17 cellular contexts compared by ENCODE assay signal in the genomic region with DNA sequence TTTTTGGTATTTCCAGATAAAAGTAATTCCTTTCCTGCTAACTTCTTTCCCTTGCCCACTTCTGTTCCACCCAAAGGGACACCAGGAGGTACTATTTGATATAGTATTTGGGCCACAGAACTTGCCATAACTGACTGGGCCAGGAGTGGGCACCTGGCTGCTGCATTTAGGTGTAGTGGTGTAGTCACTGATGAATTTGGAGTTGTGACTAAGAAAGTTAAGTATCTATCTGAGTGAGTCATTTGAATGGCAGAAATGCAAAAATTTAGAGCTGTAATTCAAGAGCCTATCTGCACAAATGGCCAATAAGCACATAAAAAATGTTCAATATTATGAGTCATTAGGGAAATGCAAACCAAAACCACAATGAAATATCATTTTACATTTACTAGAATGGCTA. TPM values are rescaled to one million over a fixed set of nuclear protein-coding genes. Genes with fewer than 3 reads are reported as not detected.
DNase-seq lines count a peak whose midpoint lies in the region; ATAC-seq, FAIRE-seq and TF ChIP-seq lines count a peak whose summit lies in the region.
"Had no signal": no experiment of that assay in that cellular context is flagged by ENCODE, and none has a peak within 500 bp of the region (broad histone marks: within the 10 kb centered on the region; RNA-seq: fewer than 3 reads in every experiment).

No MANE protein-coding gene starts in this region.

- POLR2A ChIA-PET in IMR-90 (lab: Charles Lee; ENCODE audit: unreplicated experiment): no interaction called here

- no peak overlapping the region for H2AK9ac ChIP-seq in IMR-90 (replicated peaks; ENCODE audit: low read depth, low read length, poor library complexity)

- H4K91ac ChIP-seq in IMR-90 (ENCODE audit: insufficient read depth, low read depth, low read length): no peak overlapping the region

- intact Hi-C loops in IMR-90 (cut with micrococcal nuclease): no loop called here
- intact Hi-C loops in spleen (cut with DNase I; ENCODE audit: low total_unique reads): no loop called here

- H3K27ac ChIP-seq in IMR-90 (ENCODE audit: insufficient read depth, low read length): no peak overlapping the region
- no peak overlapping the region for H3K27ac ChIP-seq in spleen
- H3K27ac ChIP-seq: parathyroid adenoma had no signal

- no peak overlapping the region for H2BK5ac ChIP-seq in IMR-90 (ENCODE audit: low read depth, low read length, poor library complexity, severe bottlenecking)

- no peak overlapping the region for H3K18ac ChIP-seq in IMR-90 (ENCODE audit: low read depth, low read length)

- H3K9ac ChIP-seq in IMR-90 (ENCODE audit: low read depth, low read length): no peak overlapping the region
- H3K9ac ChIP-seq: parathyroid adenoma had no signal

- no peak overlapping the region for H3K56ac ChIP-seq in IMR-90 (ENCODE audit: extremely low read depth, insufficient read depth, low read length)

- H2BK20ac ChIP-seq in IMR-90 (ENCODE audit: low read depth, low read length): no peak overlapping the region

- no peak overlapping the region for H4K5ac ChIP-seq in IMR-90 (ENCODE audit: low read depth, low read length)

- H3K9me3 ChIP-seq in IMR-90 (ENCODE audit: control insufficient read depth, insufficient read depth, low read length) (no peaks in the 10 kb centered on the region), spleen (peaks cover 0 to 42% (median 15%) of the 10 kb centered on the region in 8 donors)

- H2AK5ac ChIP-seq in IMR-90 (ENCODE audit: low read depth, low read length): no peak overlapping the region

- CTCF ChIA-PET in IMR-90 (lab: Yijun Ruan, JAX): no interaction called here

- dilution Hi-C loops in IMR-90 (cut with HindIII; ENCODE audit: low sequenced_read_pairs, unreplicated experiment): no loop called here

- no peak overlapping the region for H3K23ac ChIP-seq in IMR-90 (ENCODE audit: low read depth, low read length)

- H3K4ac ChIP-seq in IMR-90 (ENCODE audit: low read depth, low read length): no peak overlapping the region

- H3K27me3 ChIP-seq in IMR-90 (ENCODE audit: control insufficient read depth, insufficient read depth, low read length): no peaks in the 10 kb centered on the region
- no peaks in the 10 kb centered on the region for H3K27me3 ChIP-seq in bronchial epithelial cell (ENCODE audit: control insufficient read depth, insufficient read depth, low read length)
- H3K27me3 ChIP-seq in spleen (replicated peaks in 1 of 7): peaks cover 0 to 9% (median 0%) of the 10 kb centered on the region in 7 donors

- no peaks in the 10 kb centered on the region for H3K79me1 ChIP-seq in IMR-90 (ENCODE audit: low read depth in 1 of 2, low read length in 2 of 2)

- no peak overlapping the region for H2BK120ac ChIP-seq in IMR-90 (ENCODE audit: low read depth, low read length)

- no peak overlapping the region for H4K8ac ChIP-seq in IMR-90 (ENCODE audit: low read depth in 2 of 2, low read length in 2 of 2)

- peak; percentile 44; the same call in 1 of the 2 replicates for ATAC-seq in IMR-90 (ENCODE audit: low read depth)
- no peak for ATAC-seq in GM21515 (IDR thresholded peaks at IDR 0.05; ENCODE audit: unreplicated experiment)

- H3K4me3 ChIP-seq in IMR-90 (ENCODE audit: insufficient read depth, low read depth, low read length) (no peak overlapping the region), bronchial epithelial cell (ENCODE audit: low read depth, low read length) (no peak overlapping the region), spleen (no peak overlapping the region)

- no peak overlapping the region for H3K14ac ChIP-seq in IMR-90 (replicated peaks; ENCODE audit: low read depth, low read length)

- TF ChIP-seq CTCF in IMR-90 (conservative IDR thresholded peaks at IDR 0.05; ENCODE audit: low read depth, low read length) (no peak), bronchial epithelial cell (IDR thresholded peaks at IDR 0.05; ENCODE audit: insufficient read depth, low read length, severe bottlenecking) (no peak), spleen (IDR thresholded peaks at IDR 0.05 in 8 of 11, conservative IDR thresholded peaks at IDR 0.05 in 3 of 11) (no peak)

- in situ Hi-C loops in IMR-90 (cut with MboI; ENCODE audit: low sequenced_read_pairs): no loop called here

- DNase-seq in EH (ENCODE audit: low read depth): peak; percentile 72
- DNase-seq in IMR-90: peak; percentile 78
- peak; percentile 90 for DNase-seq in bronchial epithelial cell (ENCODE audit: low read depth)
- peak; percentile 44 for DNase-seq in non-pigmented ciliary epithelial cell (ENCODE audit: low read depth)
- no peak for DNase-seq in NCI-H510A treated with DMSO at 0.1 percent for 48 hours (lab: John Stamatoyannopoulos, UW)
- no peak for DNase-seq in activated T-cell treated with anti-CD3 and anti-CD28 coated beads for 4 hours
- DNase-seq in spleen: no peak
- DNase-seq: activated CD4-positive, CD25-positive, alpha-beta regulatory T cell; activated CD8-positive, alpha-beta memory T cell treated with anti-CD3 and anti-CD28 coated beads, Interleukin-2, amount 50 U/mL, for 48 hours; cerebellar nuclear complex; NCI-H82; stimulated activated CD4-positive, alpha-beta T cell treated with anti-CD3 and anti-CD28 coated beads, Interleukin-12 subunit alpha, Interleukin-12 subunit beta, amount 100 ng/mL, for 4 hours had no signal

- no TSS peak for BruUV-seq in IMR-90 (replicated peaks; lab: Mats Ljungman, UMichigan)

- no peak overlapping the region for H2AFZ ChIP-seq in IMR-90 (replicated peaks; ENCODE audit: low read length, poor library complexity)
- H2AFZ ChIP-seq: parathyroid adenoma had no signal

- H3K4me2 ChIP-seq in IMR-90 (ENCODE audit: low read depth, low read length): no peak overlapping the region

- no peak overlapping the region for H2BK15ac ChIP-seq in IMR-90 (ENCODE audit: low read depth, low read length)

- TF ChIP-seq POLR2A in IMR-90 (IDR thresholded peaks at IDR 0.05; ENCODE audit: low read depth, low read length) (no peak), spleen (IDR thresholded peaks at IDR 0.05) (no peak)

- H3K9me1 ChIP-seq in IMR-90 (ENCODE audit: insufficient read depth, low read length): no peaks in the 10 kb centered on the region

- no peaks in the 10 kb centered on the region for H4K20me1 ChIP-seq in IMR-90 (ENCODE audit: insufficient read depth, low read length)

- H3K4me1 ChIP-seq in IMR-90 (ENCODE audit: control insufficient read depth, insufficient read depth, low read length) (no peaks in the 10 kb centered on the region), spleen (no peaks in the 10 kb centered on the region)
- H3K4me1 ChIP-seq: parathyroid adenoma had no signal

- no peak for TF ChIP-seq RAD21 in IMR-90 (IDR thresholded peaks at IDR 0.05; ENCODE audit: low read length)

- H3K36me3 ChIP-seq in IMR-90 (ENCODE audit: control insufficient read depth, insufficient read depth, low read length) (no peaks in the 10 kb centered on the region), bronchial epithelial cell (ENCODE audit: control insufficient read depth, insufficient read depth, low read length) (no peaks in the 10 kb centered on the region), spleen (no peaks in the 10 kb centered on the region)

- FAIRE-seq in bronchial epithelial cell (lab: Jason Lieb, UNC): no peak
- FAIRE-seq: endothelial cell of umbilical vein had no signal

TF ChIP-seq in IMR-90, 13 proteins besides CTCF, POLR2A, EP300 and RAD21:
- TF ChIP-seq NFE2L2 (IDR thresholded peaks at IDR 0.05; ENCODE audit: low read depth, low read length) (no peak), FOS (IDR thresholded peaks at IDR 0.05; ENCODE audit: low read depth, low read length) (peak; percentile 21; the same call in 1 of the 2 replicates)

RNA-seq across cellular contexts. Expression of a gene that starts 14.8 kb away (rescaled TPM):
- total RNA-seq in IMR-90 (2012; rRNA removed) (0.36 and 0.56 TPM in 2 replicates), bronchial epithelial cell (0.13 TPM in 1 of 2 replicates, not detected in the other), spleen (not detected)
- polyA plus RNA-seq in IMR-90 (2012; rRNA removed) (0.33 and 0.77 TPM in 2 replicates), spleen (under 1 TPM in 1 of 3 donors, not detected in 2; 0.09 TPM)
- polyA plus RNA-seq in IMR-90 (2012; cell fraction: cytosol; rRNA removed): 0.14 TPM in 1 of 2 replicates, not detected in the other
- 0.12 and 1.7 TPM in 2 replicates for polyA plus RNA-seq in IMR-90 (2012; cell fraction: nucleus; rRNA removed; ENCODE audit: low replicate concordance)
- total RNA-seq: endothelial cell of umbilical vein; G401; T-helper 1 cell treated with Interleukin-12 subunit alpha and Interleukin-12 subunit beta and Interleukin-4 antibody, amounts not matched to agents 30 ng/mL and 1 ng/mL, for 36 hours had no signal
- polyA plus RNA-seq: endothelial cell of umbilical vein had no signal

Comparison
In these comparisons a context has a peak if more than half of its experiments do, and no peak if none do; other contexts are left out.
1. DNase-seq: peak in EH (single experiment), IMR-90 (single experiment), bronchial epithelial cell (single experiment) and non-pigmented ciliary epithelial cell (single experiment); none in NCI-H510A treated with DMSO at 0.1 percent for 48 hours (single experiment), activated T-cell treated with anti-CD3 and anti-CD28 coated beads for 4 hours (single experiment) and spleen (single experiment).